Comparison of ENCODE assay signal across 10 cellular contexts in genomic region chr5:135930029-135930948, GRCh38. TPM values are rescaled to one million over a fixed set of nuclear protein-coding genes. Genes with fewer than 3 reads are reported as not detected.
DNase-seq lines count a peak whose midpoint lies in the region; ATAC-seq lines count a peak whose summit lies in the region.
"Had no signal": no experiment of that assay in that cellular context is flagged by ENCODE, and none has a peak within 500 bp of the region (broad histone marks: within the 10 kb centered on the region; RNA-seq: fewer than 3 reads in every experiment).

No MANE protein-coding gene starts in this region.

- peak; percentile 55 for DNase-seq in NCI-H82 (lab: John Stamatoyannopoulos, UW)
- no peak for DNase-seq in NCI-H82 treated with DMSO at 0.1 percent for 48 hours (lab: John Stamatoyannopoulos, UW; ENCODE audit: unreplicated experiment)
- peak; percentile 34 for DNase-seq in astrocyte of the hippocampus (ENCODE audit: low read depth, low spot score)
- peak; percentile 53 for DNase-seq in kidney tubule cell (ENCODE audit: low spot score)
- DNase-seq in C1 segment of cervical spinal cord (lab: John Stamatoyannopoulos, UW) = no peak

- H3K36me3 ChIP-seq in thymus (ENCODE audit: control insufficient read depth, insufficient read depth) = no peaks in the 10 kb centered on the region
- H3K36me3 ChIP-seq: BLaER1 treated with 17β-estradiol and CSF1 and Interleukin-3, amounts not matched to agents 10 nM and 100 nM had no signal

- H3K27me3 ChIP-seq in thymus (ENCODE audit: control insufficient read depth, insufficient read depth) = peaks cover 23% of the 10 kb centered on the region
- H3K27me3 ChIP-seq: BLaER1 treated with 17β-estradiol and CSF1 and Interleukin-3, amounts not matched to agents 10 nM and 100 nM had no signal

- H3K27ac ChIP-seq in thymus (ENCODE audit: low read depth) = no peak overlapping the region
- H3K27ac ChIP-seq: BLaER1 treated with 17β-estradiol and CSF1 and Interleukin-3, amounts not matched to agents 10 nM and 100 nM; HL-60 had no signal

- no peaks in the 10 kb centered on the region for H3K4me1 ChIP-seq in thymus (ENCODE audit: control insufficient read depth, insufficient read depth, low read length)
- H3K4me1 ChIP-seq: BLaER1 treated with 17β-estradiol and CSF1 and Interleukin-3, amounts not matched to agents 10 nM and 100 nM had no signal

- peak overlapping the region; percentile 12 for H3K4me3 ChIP-seq in thymus (ENCODE audit: low read length)
- H3K4me3 ChIP-seq: BLaER1 treated with 17β-estradiol and CSF1 and Interleukin-3, amounts not matched to agents 10 nM and 100 nM had no signal

- no peak for ATAC-seq in HG03108 (IDR thresholded peaks at IDR 0.05; ENCODE audit: unreplicated experiment)
- no peak for ATAC-seq in GM21447 (IDR thresholded peaks at IDR 0.05; ENCODE audit: unreplicated experiment)

- 5% methylated on average over 99 of the region's 99 CpGs for WGBS in thymus

- no peaks in the 10 kb centered on the region for H3K9me3 ChIP-seq in thymus (ENCODE audit: control insufficient read depth)

RNA-seq across cellular contexts. Expression of gene LECT2, which starts 24.5 kb away (rescaled TPM):
- not detected for polyA plus RNA-seq in thymus

RNA-seq across cellular contexts. Expression of gene IL9, which starts 34.6 kb away (rescaled TPM):
- polyA plus RNA-seq in thymus = 2.7 TPM

Comparison
In these comparisons a context has a peak if more than half of its experiments do, and no peak if none do; other contexts are left out.
1. DNase-seq: peak in NCI-H82 (single experiment), astrocyte of the hippocampus (single experiment) and kidney tubule cell (single experiment); none in NCI-H82 treated with DMSO at 0.1 percent for 48 hours (single experiment) and C1 segment of cervical spinal cord (0 of 14).